7 cellular contexts compared by ENCODE assay signal in the genomic region with DNA sequence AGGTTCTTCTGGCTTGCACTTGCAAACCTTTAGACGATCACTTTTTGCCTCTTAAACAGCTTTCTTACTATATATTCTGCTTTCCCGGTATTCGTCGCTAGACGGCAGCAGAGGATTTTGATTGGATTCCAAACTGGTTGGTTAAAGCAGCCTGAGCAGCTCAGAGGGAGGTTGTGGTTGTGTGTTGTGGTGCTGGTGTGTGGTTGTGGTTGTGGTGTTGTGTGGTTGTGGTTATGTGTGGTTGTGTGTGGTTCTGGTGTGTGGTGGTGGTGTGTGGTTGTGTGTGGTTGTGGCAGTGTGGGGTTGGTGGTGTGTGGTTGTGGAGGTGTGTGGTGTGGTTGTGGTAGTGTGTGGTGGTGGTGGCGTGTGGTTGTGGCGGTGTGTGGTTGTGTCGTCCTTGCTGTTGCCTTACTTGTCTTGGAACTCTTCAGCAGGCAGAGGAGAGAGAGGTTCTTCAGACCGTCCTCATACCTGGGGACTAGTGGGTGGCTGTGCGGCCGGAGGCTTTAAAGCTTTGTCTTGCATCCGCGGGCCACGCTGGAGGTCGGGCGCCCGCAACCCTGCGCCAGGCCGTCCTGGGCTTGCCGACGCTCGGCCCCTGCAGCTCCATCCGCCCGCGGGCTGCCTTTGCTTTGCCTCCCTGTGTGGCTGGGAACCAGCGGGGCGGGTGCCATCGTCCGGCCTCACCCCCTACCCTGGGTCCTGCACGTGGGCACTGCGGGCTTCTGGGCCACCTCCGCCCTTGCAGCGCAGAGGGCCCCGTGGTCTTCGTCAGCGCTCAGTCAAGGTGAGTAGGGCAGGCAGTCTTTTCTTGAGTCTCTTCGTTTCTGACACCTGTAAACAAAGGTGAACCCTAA.
DNase-seq lines count a peak whose midpoint lies in the region; ATAC-seq and TF ChIP-seq lines count a peak whose summit lies in the region.

No MANE protein-coding gene starts in this region.

- H4K91ac ChIP-seq in IMR-90 (ENCODE audit: insufficient read depth, low read depth, low read length) = no peak overlapping the region

- no peaks in the 10 kb centered on the region for H3K79me2 ChIP-seq in PC-3 (ENCODE audit: low read length)

- POLR2A ChIA-PET in IMR-90 (lab: Charles Lee; ENCODE audit: unreplicated experiment) = no interaction called here
- POLR2A ChIA-PET in PC-3 (lab: Charles Lee; ENCODE audit: unreplicated experiment) = no interaction called here

- no peak overlapping the region for H3K23ac ChIP-seq in IMR-90 (ENCODE audit: low read depth, low read length)

- H3K27ac ChIP-seq in IMR-90 (ENCODE audit: insufficient read depth, low read length) (no peak overlapping the region), PC-3 (ENCODE audit: low read length) (no peak overlapping the region), tibial nerve (no peak overlapping the region)

- H3K27me3 ChIP-seq in IMR-90 (ENCODE audit: control insufficient read depth, insufficient read depth, low read length) (no peaks in the 10 kb centered on the region; the same call in 1 of the 2 replicates), PC-3 (ENCODE audit: low read length) (peaks cover 43% of the 10 kb centered on the region), tibial nerve (no peaks in the 10 kb centered on the region)

- CTCF ChIA-PET in IMR-90 (lab: Yijun Ruan, JAX) = interaction anchor here (0.5 to 1.0 kb wide), 3 partner anchors 40 to 1147 kb away, joined by 3 to 4 read pairs (median 4); no protein-coding TSS in a partner anchor
- CTCF ChIA-PET in PC-3 (lab: Charles Lee) = interaction anchor here (0.5 to 1.4 kb wide), 9 partner anchors 78 to 257 kb away, joined by 3 to 11 read pairs (median 6); no protein-coding TSS in a partner anchor

- intact Hi-C loops in IMR-90 (cut with micrococcal nuclease) = loop anchor here (1.0 kb wide), 2 partner anchors 80 to 257 kb away; no protein-coding TSS in a partner anchor
- intact Hi-C loops in PC-3 (cut with micrococcal nuclease) = loop anchor here (1.0 kb wide), 3 partner anchors 80 to 257 kb away; no protein-coding TSS in a partner anchor

- H3K4me3 ChIP-seq in IMR-90 (ENCODE audit: insufficient read depth, low read depth, low read length) (no peak overlapping the region), PC-3 (ENCODE audit: low read length) (no peak overlapping the region), tibial nerve (no peak overlapping the region)

- H2AK5ac ChIP-seq in IMR-90 (ENCODE audit: low read depth, low read length) = 0 out of 2 replicates have a peak overlapping the region, but pooled peaks have one; percentile 43

- H2BK5ac ChIP-seq in IMR-90 (ENCODE audit: low read depth, low read length, poor library complexity, severe bottlenecking) = no peak overlapping the region

- H2BK15ac ChIP-seq in IMR-90 (ENCODE audit: low read depth, low read length) = no peak overlapping the region

- peak; percentile 13 for DNase-seq in GM04503 (ENCODE audit: low read depth)
- DNase-seq in IMR-90 = peak; percentile 68
- DNase-seq in PC-3 = peak; percentile 89
- DNase-seq in cerebellar cortex (ENCODE audit: low spot score) = peak; percentile 50
- peak; percentile 58 for DNase-seq in left lobe of liver (ENCODE audit: low spot score)
- peak; percentile 29 to 79 for DNase-seq in tibial nerve (ENCODE audit: low spot score in 2 of 2)

- 80% methylated on average over 15 of the region's 37 CpGs; no CpG with 5 or more reads in 1 of the 2 experiments for whole genome bisulfite sequencing in IMR-90 (ENCODE audit: extremely low coverage in 2 of 2, insufficient read length in 1 of 2), 2 experiments
- 72 to 75% methylated on average over 30 to 37 of the region's 37 CpGs for WGBS in tibial nerve, 2 donors

- TF ChIP-seq CTCF in IMR-90 (conservative IDR thresholded peaks at IDR 0.05; ENCODE audit: low read depth, low read length) (peak; percentile 82), PC-3 (conservative IDR thresholded peaks at IDR 0.05; ENCODE audit: low read depth, low read length) (peak; percentile 94), tibial nerve (IDR thresholded peaks at IDR 0.05) (peak; percentile 40 to 52 (median 47))

- H4K5ac ChIP-seq in IMR-90 (ENCODE audit: low read depth, low read length) = no peak overlapping the region

- H3K9ac ChIP-seq in IMR-90 (ENCODE audit: low read depth, low read length) (no peak overlapping the region), PC-3 (ENCODE audit: low read length) (no peak overlapping the region)

- H3K79me1 ChIP-seq in IMR-90 (ENCODE audit: low read depth in 1 of 2, low read length in 2 of 2) = no peaks in the 10 kb centered on the region

- peak; percentile 76 for TF ChIP-seq RAD21 in IMR-90 (IDR thresholded peaks at IDR 0.05; ENCODE audit: low read length)

- H3K18ac ChIP-seq in IMR-90 (ENCODE audit: low read depth, low read length) = no peak overlapping the region

- in situ Hi-C loops in IMR-90 (cut with MboI; ENCODE audit: low sequenced_read_pairs) = loop anchor here (5.0 kb wide), 1 partner anchor 257 kb away; no protein-coding TSS in a partner anchor

- TF ChIP-seq POLR2A in IMR-90 (IDR thresholded peaks at IDR 0.05; ENCODE audit: low read depth, low read length) (no peak), tibial nerve (IDR thresholded peaks at IDR 0.05) (no peak)

- H3K14ac ChIP-seq in IMR-90 (replicated peaks; ENCODE audit: low read depth, low read length) = no peak overlapping the region

- H3K4ac ChIP-seq in IMR-90 (ENCODE audit: low read depth, low read length) = no peak overlapping the region

- no peak overlapping the region for H3K56ac ChIP-seq in IMR-90 (ENCODE audit: extremely low read depth, insufficient read depth, low read length)

- TF ChIP-seq EP300 in tibial nerve (IDR thresholded peaks at IDR 0.05) = no peak

- H3K4me2 ChIP-seq in IMR-90 (ENCODE audit: low read depth, low read length) (no peak overlapping the region), PC-3 (ENCODE audit: low read length) (no peak overlapping the region)

- no peaks in the 10 kb centered on the region for H3F3A ChIP-seq in PC-3 (ENCODE audit: low read length, unreplicated experiment)

- BruUV-seq in IMR-90 (replicated peaks; lab: Mats Ljungman, UMichigan) (no TSS peak), PC-3 (replicated peaks; lab: Mats Ljungman, UMichigan) (no TSS peak)

- H4K20me1 ChIP-seq in IMR-90 (ENCODE audit: insufficient read depth, low read length) (no peaks in the 10 kb centered on the region), PC-3 (ENCODE audit: low read length) (no peaks in the 10 kb centered on the region)

- H2AFZ ChIP-seq in IMR-90 (replicated peaks; ENCODE audit: low read length, poor library complexity) = no peak overlapping the region
- H2AFZ ChIP-seq in PC-3 (ENCODE audit: low read length) = no peak overlapping the region

- H4K8ac ChIP-seq in IMR-90 (ENCODE audit: low read depth in 2 of 2, low read length in 2 of 2) = no peak overlapping the region

- H3K4me1 ChIP-seq in IMR-90 (ENCODE audit: control insufficient read depth, insufficient read depth, low read length) (no peaks in the 10 kb centered on the region), PC-3 (ENCODE audit: insufficient read depth, low read length) (no peaks in the 10 kb centered on the region), tibial nerve (no peaks in the 10 kb centered on the region)

- dilution Hi-C loops in IMR-90 (cut with HindIII; ENCODE audit: low sequenced_read_pairs, unreplicated experiment) = no loop called here

- H3K9me2 ChIP-seq in PC-3 (replicated peaks; ENCODE audit: low read length) = no peaks in the 10 kb centered on the region

- H2BK20ac ChIP-seq in IMR-90 (ENCODE audit: low read depth, low read length) = no peak overlapping the region

- H3K9me1 ChIP-seq in IMR-90 (ENCODE audit: insufficient read depth, low read length) = no peaks in the 10 kb centered on the region

- no peaks in the 10 kb centered on the region for H3K9me3 ChIP-seq in IMR-90 (ENCODE audit: control insufficient read depth, insufficient read depth, low read length)
- no peaks in the 10 kb centered on the region for H3K9me3 ChIP-seq in PC-3 (ENCODE audit: low read length)
- no peaks in the 10 kb centered on the region for H3K9me3 ChIP-seq in tibial nerve

- H3K36me3 ChIP-seq in IMR-90 (ENCODE audit: control insufficient read depth, insufficient read depth, low read length) (peaks cover 3% of the 10 kb centered on the region; the same call in 1 of the 2 replicates), PC-3 (ENCODE audit: low read depth, low read length) (no peaks in the 10 kb centered on the region), tibial nerve (no peaks in the 10 kb centered on the region)

- no peak overlapping the region for H2BK120ac ChIP-seq in IMR-90 (ENCODE audit: low read depth, low read length)

- H2AK9ac ChIP-seq in IMR-90 (replicated peaks; ENCODE audit: low read depth, low read length, poor library complexity) = peak overlapping the region; percentile 22

- ATAC-seq in IMR-90 (ENCODE audit: low read depth) (peak; percentile 85), PC-3 (peak; percentile 83), left lobe of liver (peak; percentile 87), HG02973 (IDR thresholded peaks at IDR 0.05; ENCODE audit: unreplicated experiment) (no peak)

TF ChIP-seq in IMR-90, 13 proteins besides CTCF, POLR2A, EP300 and RAD21:
- TF ChIP-seq, protein P1, sequence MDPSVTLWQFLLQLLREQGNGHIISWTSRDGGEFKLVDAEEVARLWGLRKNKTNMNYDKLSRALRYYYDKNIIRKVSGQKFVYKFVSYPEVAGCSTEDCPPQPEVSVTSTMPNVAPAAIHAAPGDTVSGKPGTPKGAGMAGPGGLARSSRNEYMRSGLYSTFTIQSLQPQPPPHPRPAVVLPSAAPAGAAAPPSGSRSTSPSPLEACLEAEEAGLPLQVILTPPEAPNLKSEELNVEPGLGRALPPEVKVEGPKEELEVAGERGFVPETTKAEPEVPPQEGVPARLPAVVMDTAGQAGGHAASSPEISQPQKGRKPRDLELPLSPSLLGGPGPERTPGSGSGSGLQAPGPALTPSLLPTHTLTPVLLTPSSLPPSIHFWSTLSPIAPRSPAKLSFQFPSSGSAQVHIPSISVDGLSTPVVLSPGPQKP (IDR thresholded peaks at IDR 0.05; ENCODE audit: borderline replicate concordance, low read depth, low read length) = no peak
- TF ChIP-seq SMC3 (IDR thresholded peaks at IDR 0.05; ENCODE audit: low read depth, low read length) = peak; percentile 71
TF ChIP-seq in IMR-90: peak in this region for 1.

Comparison
In these comparisons a context has a peak if more than half of its experiments do, and no peak if none do; other contexts are left out.
1. DNase-seq: peak in every context shown above with its lines; median percentile 89 in PC-3; 68 in IMR-90; 58 in left lobe of liver; 54 in tibial nerve; 50 in cerebellar cortex; 13 in GM04503.